ENCODE assay signal across 7 cellular contexts in genomic region chr6:23265270-23265669, GRCh38.
"Had no signal": no experiment of that assay in that cellular context is flagged by ENCODE, and none has a peak within 500 bp of the region (broad histone marks: within the 10 kb centered on the region; RNA-seq: fewer than 3 reads in every experiment).

No MANE protein-coding gene starts in this region.

- DNase-seq: GM23248, GOT3, H7, HFFc6, IMR-90 had no signal

- H3K4me1 ChIP-seq: HAP-1 had no signal

- H3K4me3 ChIP-seq: GM23248, HAP-1 had no signal

- H2AFZ ChIP-seq: GM23248 had no signal

- H3K27ac Mint-ChIP-seq: HFFc6 had no signal

- ATAC-seq: HCT116 had no signal

- H3K9ac ChIP-seq: GM23248 had no signal

- H3K9me3 ChIP-seq: HAP-1 had no signal

- H3K27ac ChIP-seq: GM23248 had no signal

- H3K4me3 Mint-ChIP-seq: HFFc6 had no signal

- H3K36me3 ChIP-seq: HAP-1 had no signal
